In genomic region chr22:42070517-42071422, GRCh38 we compare ENCODE assay signal across 8 cellular contexts. TPM values are rescaled to one million over a fixed set of nuclear protein-coding genes. Genes with fewer than 3 reads are reported as not detected.
DNase-seq lines count a peak whose midpoint lies in the region; ATAC-seq and TF ChIP-seq lines count a peak whose summit lies in the region.

Gene NAGA (minus strand): TSS chr22:42070812. CDS start chr22:42070297, 515 bp downstream.

- intact Hi-C loops in head of caudate nucleus (cut with DNase I): loop anchor here (10.0 kb wide), 1 partner anchor 106 kb away; the partner anchor contains the start of gene SEPTIN3

- peaks cover 13% of the 10 kb centered on the region for H3K36me3 Mint-ChIP-seq in activated naive CD8-positive, alpha-beta T cell treated with anti-CD3 and anti-CD28 coated beads, Interleukin-2, amount 10 ng/mL, durations not matched to agents 7 days and 5 days
- peaks cover 3% of the 10 kb centered on the region for H3K36me3 Mint-ChIP-seq in osteocyte (ENCODE audit: unreplicated experiment)

- peak within 1 kb of the TSS; percentile 77 for H3K4me3 ChIP-seq in GM12865 (ENCODE audit: low read depth, low read length)
- peak within 1 kb of the TSS; percentile 85 for H3K4me3 ChIP-seq in thoracic aorta

- H3K4me3 Mint-ChIP-seq in activated naive CD8-positive, alpha-beta T cell treated with anti-CD3 and anti-CD28 coated beads, Interleukin-2, amount 10 ng/mL, durations not matched to agents 7 days and 5 days: peak within 1 kb of the TSS; percentile 91
- peak within 1 kb of the TSS; percentile 83 for H3K4me3 Mint-ChIP-seq in osteocyte (ENCODE audit: unreplicated experiment)

- H3K27me3 Mint-ChIP-seq in activated naive CD8-positive, alpha-beta T cell treated with anti-CD3 and anti-CD28 coated beads, Interleukin-2, amount 10 ng/mL, durations not matched to agents 7 days and 5 days: no peaks in the 10 kb centered on the region
- H3K27me3 Mint-ChIP-seq in osteocyte (ENCODE audit: unreplicated experiment): no peaks in the 10 kb centered on the region

- POLR2A ChIA-PET in activated naive CD8-positive, alpha-beta T cell treated with anti-CD3 and anti-CD28 coated beads, Interleukin-2, amount 10 ng/mL, durations not matched to agents 7 days and 5 days (lab: Charles Lee): interaction anchor here (1.2 to 2.8 kb wide), 4 partner anchors 9 to 124 kb away, joined by 3 to 28 read pairs (median 16); partner anchors contain the start of genes CENPM, NDUFA6, SMDT1 and WBP2NL

- peak within 1 kb of the TSS; percentile 94 for H3K27ac Mint-ChIP-seq in activated naive CD8-positive, alpha-beta T cell treated with anti-CD3 and anti-CD28 coated beads, Interleukin-2, amount 10 ng/mL, durations not matched to agents 7 days and 5 days
- H3K27ac Mint-ChIP-seq in osteocyte (ENCODE audit: unreplicated experiment): peak within 1 kb of the TSS; percentile 95

- peak; percentile 98 for DNase-seq in GM12865 (ENCODE audit: low read depth)
- peak; percentile 72 for DNase-seq in NCI-H1417 treated with DMSO at 0.1 percent for 48 hours (lab: John Stamatoyannopoulos, UW)
- peak; percentile 80 to 94 for DNase-seq in SW 1271 (lab: John Stamatoyannopoulos, UW)
- DNase-seq in activated naive CD8-positive, alpha-beta T cell treated with anti-CD3 and anti-CD28 coated beads, Interleukin-2, amount 10 ng/mL, durations not matched to agents 7 days and 5 days: peak; percentile 88
- DNase-seq in head of caudate nucleus: peak; percentile 84 to 98 (median 95)
- peak; percentile 97 for DNase-seq in osteocyte (ENCODE audit: extremely low spot score, unreplicated experiment)
- peak; percentile 93 for DNase-seq in thoracic aorta (ENCODE audit: low spot score)

- peaks cover 13% of the 10 kb centered on the region for H3K36me3 ChIP-seq in thoracic aorta

- H3K9me3 ChIP-seq in thoracic aorta: no peaks in the 10 kb centered on the region

- H3K27ac ChIP-seq in thoracic aorta: peak within 1 kb of the TSS; percentile 69 to 87

- peaks cover 12 to 44% of the 10 kb centered on the region in 2 donors for H3K4me1 ChIP-seq in thoracic aorta (ENCODE audit: control insufficient read depth in 1 of 2, low read depth in 2 of 2)

- H3K27me3 ChIP-seq in thoracic aorta (replicated peaks; ENCODE audit: insufficient read depth): no peaks in the 10 kb centered on the region

- TF ChIP-seq CTCF in GM12865 (IDR thresholded peaks at IDR 0.05; ENCODE audit: insufficient read depth, low read depth, low read length, missing control alignments): no peak
- no peak for TF ChIP-seq CTCF in osteocyte (IDR thresholded peaks at IDR 0.05)
- TF ChIP-seq CTCF in thoracic aorta (IDR thresholded peaks at IDR 0.05): no peak

- H3K9me3 Mint-ChIP-seq in activated naive CD8-positive, alpha-beta T cell treated with anti-CD3 and anti-CD28 coated beads, Interleukin-2, amount 10 ng/mL, durations not matched to agents 7 days and 5 days: no peaks in the 10 kb centered on the region
- H3K9me3 Mint-ChIP-seq in osteocyte (ENCODE audit: unreplicated experiment): no peaks in the 10 kb centered on the region

- peaks cover 20% of the 10 kb centered on the region for H3K4me1 Mint-ChIP-seq in activated naive CD8-positive, alpha-beta T cell treated with anti-CD3 and anti-CD28 coated beads, Interleukin-2, amount 10 ng/mL, durations not matched to agents 7 days and 5 days
- H3K4me1 Mint-ChIP-seq in osteocyte (ENCODE audit: unreplicated experiment): peaks cover 19% of the 10 kb centered on the region

- ATAC-seq in HG02763 (IDR thresholded peaks at IDR 0.05; ENCODE audit: unreplicated experiment) (peak; percentile 87), thoracic aorta (ENCODE audit: insufficient number of reproducible peaks, low FRiP score, low read depth) (peak; percentile 81)
- ATAC-seq in activated naive CD8-positive, alpha-beta T cell treated with anti-CD3 and anti-CD28 coated beads, Interleukin-2, amount 10 ng/mL, durations not matched to agents 7 days and 5 days (ENCODE audit: low read depth): peak; percentile 98

RNA-seq across cellular contexts. Expression of gene NAGA, which starts in this region (rescaled TPM):
- total RNA-seq in activated naive CD8-positive, alpha-beta T cell treated with anti-CD3 and anti-CD28 coated beads, Interleukin-2, amount 10 ng/mL, durations not matched to agents 7 days and 5 days: 10 to 100 TPM; 15.9 to 18.4 TPM
- 23.5 and 24.8 TPM in 2 replicates for total RNA-seq in osteocyte
- total RNA-seq in thoracic aorta: 10 to 100 TPM; 41.7 to 52.7 TPM

Comparison
In these comparisons a context has a peak if more than half of its experiments do, and no peak if none do; other contexts are left out.
1. Peak in every context shown above with its lines: DNase-seq, ATAC-seq, H3K4me3 ChIP-seq and H3K27ac ChIP-seq.